Comparison of ENCODE assay signal across 9 cellular contexts in the genomic region with DNA sequence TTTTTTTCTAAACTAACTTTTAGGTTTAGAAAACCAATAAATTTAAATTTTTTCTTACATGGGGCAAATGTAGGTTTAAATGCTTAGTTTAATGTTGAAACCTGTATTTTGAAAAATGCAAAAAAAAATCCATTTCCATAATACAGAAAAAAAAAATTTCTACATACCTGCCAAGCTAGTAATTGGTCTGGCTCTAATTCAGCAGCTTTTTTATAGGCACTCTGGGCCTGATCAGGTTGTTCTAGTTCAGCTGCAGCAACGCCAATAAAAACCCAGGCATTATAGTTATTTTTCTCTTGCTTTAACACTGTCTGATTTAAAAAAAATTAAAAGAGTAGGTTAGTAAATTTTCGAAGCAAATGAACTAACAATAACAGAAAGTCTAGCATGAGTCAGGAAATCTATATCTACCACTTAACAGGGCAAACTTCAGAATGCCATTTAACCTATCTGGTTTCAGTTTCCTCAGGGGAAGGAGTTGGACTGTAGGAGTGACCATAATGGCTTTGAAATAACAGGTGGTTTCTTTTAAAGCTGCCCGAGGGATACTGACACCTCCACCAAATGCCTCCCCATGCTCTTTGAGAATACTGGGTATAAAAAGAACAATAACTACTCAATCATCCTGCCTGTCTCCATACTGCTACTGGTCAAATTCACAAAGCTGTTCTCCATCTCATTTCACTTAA. TPM values are rescaled to one million over a fixed set of nuclear protein-coding genes. Genes with fewer than 3 reads are reported as not detected.
DNase-seq lines count a peak whose midpoint lies in the region; ATAC-seq lines count a peak whose summit lies in the region.
"Had no signal": no experiment of that assay in that cellular context is flagged by ENCODE, and none has a peak within 500 bp of the region (broad histone marks: within the 10 kb centered on the region; RNA-seq: fewer than 3 reads in every experiment).

No MANE protein-coding gene starts in this region.

- intact Hi-C loops in activated CD4-positive, alpha-beta T cell treated with anti-CD3 and anti-CD28 coated beads for 36 hours (cut with DNase I, micrococcal nuclease): no loop called here

- H3K27me3 Mint-ChIP-seq in activated CD4-positive, alpha-beta T cell treated with anti-CD3 and anti-CD28 coated beads for 36 hours: no peaks in the 10 kb centered on the region

- no peaks in the 10 kb centered on the region for H3K27me3 ChIP-seq in adipocyte (replicated peaks; ENCODE audit: control insufficient read depth, insufficient read depth, low read length)

- H3K27ac Mint-ChIP-seq in activated CD4-positive, alpha-beta T cell treated with anti-CD3 and anti-CD28 coated beads for 36 hours: no peak overlapping the region

- CTCF ChIA-PET in activated CD4-positive, alpha-beta T cell treated with anti-CD3 and anti-CD28 coated beads for 36 hours (lab: Charles Lee): interaction anchor here (0.5 to 1.2 kb wide), 4 partner anchors 29 to 591 kb away, joined by 3 to 6 read pairs (median 3); no protein-coding TSS in a partner anchor

- peak; percentile 33 for ATAC-seq in activated CD4-positive, alpha-beta T cell treated with anti-CD3 and anti-CD28 coated beads for 36 hours

- DNase-seq in activated CD4-positive, alpha-beta T cell treated with anti-CD3 and anti-CD28 coated beads for 36 hours: no peak
- DNase-seq in activated CD4-positive, alpha-beta T cell treated with anti-CD3 and anti-CD28 coated beads, Interleukin-2, amount 50 U/mL, for 48 hours: no peak
- DNase-seq in NCI-H1417 (lab: John Stamatoyannopoulos, UW) (peak in 2 of 3 experiments; percentile 22 to 76), adipocyte (ENCODE audit: low read depth) (peak; percentile 41), renal cortical epithelial cell (ENCODE audit: low read depth) (peak; percentile 47), NCI-H774 (lab: John Stamatoyannopoulos, UW) (no peak), SW 1271 (lab: John Stamatoyannopoulos, UW) (no peak), ecto neural progenitor cell (ENCODE audit: low spot score) (no peak)
- DNase-seq: DND-41 had no signal

- H3K4me3 ChIP-seq in adipocyte (ENCODE audit: low read length): no peak overlapping the region

- peaks cover 87% of the 10 kb centered on the region for H3K36me3 ChIP-seq in adipocyte (ENCODE audit: control insufficient read depth, insufficient read depth, low read length, severe bottlenecking)

- peaks cover 1% of the 10 kb centered on the region for H3K4me1 ChIP-seq in adipocyte (ENCODE audit: control insufficient read depth, insufficient read depth, low read length)

- H3K9ac ChIP-seq in adipocyte (ENCODE audit: low read length): no peak overlapping the region

- H3K9me3 ChIP-seq in adipocyte (ENCODE audit: control insufficient read depth, low read length): no peaks in the 10 kb centered on the region

- H3K9me3 Mint-ChIP-seq in activated CD4-positive, alpha-beta T cell treated with anti-CD3 and anti-CD28 coated beads for 36 hours (ENCODE audit: low read depth): no peaks in the 10 kb centered on the region

- H3K4me3 Mint-ChIP-seq in activated CD4-positive, alpha-beta T cell treated with anti-CD3 and anti-CD28 coated beads for 36 hours: no peak overlapping the region

- peaks cover 18% of the 10 kb centered on the region for H3K4me1 Mint-ChIP-seq in activated CD4-positive, alpha-beta T cell treated with anti-CD3 and anti-CD28 coated beads for 36 hours

- POLR2A ChIA-PET in activated CD4-positive, alpha-beta T cell treated with anti-CD3 and anti-CD28 coated beads for 36 hours (lab: Charles Lee): no interaction called here

- peaks cover 42% of the 10 kb centered on the region for H3K36me3 Mint-ChIP-seq in activated CD4-positive, alpha-beta T cell treated with anti-CD3 and anti-CD28 coated beads for 36 hours (ENCODE audit: low read depth)

RNA-seq across cellular contexts. Expression of a gene that starts 11.6 kb away (rescaled TPM):
- total RNA-seq in activated CD4-positive, alpha-beta T cell treated with anti-CD3 and anti-CD28 coated beads for 36 hours: 10 to 100 TPM; 74.6 to 75.8 TPM
- total RNA-seq in renal cortical epithelial cell: 99.8 and 118 TPM in 2 replicates

RNA-seq across cellular contexts. Expression of a gene that starts 11.7 kb away (rescaled TPM):
- total RNA-seq in activated CD4-positive, alpha-beta T cell treated with anti-CD3 and anti-CD28 coated beads for 36 hours: 1 to 10 TPM; 4.6 to 5.3 TPM
- 9.0 and 11.7 TPM in 2 replicates for total RNA-seq in renal cortical epithelial cell

Comparison
In these comparisons a context has a peak if more than half of its experiments do, and no peak if none do; other contexts are left out.
1. DNase-seq: peak in NCI-H1417 (2 of 3), adipocyte (single experiment) and renal cortical epithelial cell (single experiment); none in activated CD4-positive, alpha-beta T cell treated with anti-CD3 and anti-CD28 coated beads for 36 hours (single experiment), activated CD4-positive, alpha-beta T cell treated with anti-CD3 and anti-CD28 coated beads, Interleukin-2, amount 50 U/mL, for 48 hours (0 of 2), NCI-H774 (single experiment), SW 1271 (0 of 2) and ecto neural progenitor cell (single experiment).